Comparison of ENCODE assay signal across 28 cellular contexts in the genomic region with DNA sequence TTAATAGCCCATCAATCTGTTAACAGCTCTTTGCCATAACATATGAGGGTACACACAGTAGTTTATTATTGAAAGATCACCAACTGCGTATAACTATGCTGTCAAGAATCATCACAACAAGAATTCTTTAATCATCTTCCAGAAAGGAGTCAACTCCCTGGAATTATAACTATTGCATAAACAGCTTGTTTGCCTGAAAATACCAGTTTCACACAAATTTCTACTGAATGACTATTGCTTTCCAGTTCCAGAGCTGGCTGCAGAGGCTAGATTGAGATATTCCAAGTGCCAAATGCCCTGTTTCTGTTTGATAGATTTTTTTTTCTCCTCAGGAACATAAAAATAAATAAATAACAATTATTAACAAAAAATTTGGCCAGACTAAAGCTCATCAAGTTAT.
A peak's percentile ranks its signal among the peaks of the same experiment; 100 is the strongest.
DNase-seq lines count a peak whose midpoint lies in the region; ATAC-seq and TF ChIP-seq lines count a peak whose summit lies in the region.
"Had no signal": no experiment of that assay in that cellular context is flagged by ENCODE, and none has a peak within 500 bp of the region (broad histone marks: within the 10 kb centered on the region; RNA-seq: fewer than 3 reads in every experiment).

No MANE protein-coding gene starts in this region.

- H3K14ac ChIP-seq in IMR-90 (replicated peaks; ENCODE audit: low read depth, low read length): no peak overlapping the region

- no peak for TF ChIP-seq EP300 in suprapubic skin (IDR thresholded peaks at IDR 0.05)

- no peak overlapping the region for H3K9ac ChIP-seq in IMR-90 (ENCODE audit: low read depth, low read length)
- H3K9ac ChIP-seq: BLaER1 had no signal

- H3K27ac ChIP-seq in IMR-90 (ENCODE audit: insufficient read depth, low read length): no peak overlapping the region
- H3K27ac ChIP-seq in suprapubic skin: no peak overlapping the region
- H3K27ac ChIP-seq: BLaER1, HL-60 had no signal

- H3K36me3 ChIP-seq in IMR-90 (ENCODE audit: control insufficient read depth, insufficient read depth, low read length): no peaks in the 10 kb centered on the region
- H3K36me3 ChIP-seq in suprapubic skin: no peaks in the 10 kb centered on the region
- H3K36me3 ChIP-seq: BLaER1 had no signal

- WGBS in IMR-90 (ENCODE audit: extremely low coverage in 2 of 2, insufficient read length in 1 of 2), 2 experiments: no CpG with 5 or more reads among the region's 1 CpG
- WGBS in suprapubic skin: 53% methylated on average over 1 of the region's 1 CpG

- H4K20me1 ChIP-seq in IMR-90 (ENCODE audit: insufficient read depth, low read length): no peaks in the 10 kb centered on the region
- H4K20me1 ChIP-seq: BLaER1 had no signal

- no peaks in the 10 kb centered on the region for H3K79me1 ChIP-seq in IMR-90 (ENCODE audit: low read depth in 1 of 2, low read length in 2 of 2)

- no peak overlapping the region for H4K91ac ChIP-seq in IMR-90 (ENCODE audit: insufficient read depth, low read depth, low read length)

- no TSS peak for BruUV-seq in IMR-90 (replicated peaks; lab: Mats Ljungman, UMichigan)

- H4K5ac ChIP-seq in IMR-90 (ENCODE audit: low read depth, low read length): no peak overlapping the region

- H3K56ac ChIP-seq in IMR-90 (ENCODE audit: extremely low read depth, insufficient read depth, low read length): no peak overlapping the region

- peak; percentile 47 for DNase-seq in IMR-90
- peak; percentile 31 for DNase-seq in fibroblast of gingiva (ENCODE audit: low read depth)
- DNase-seq in myocyte (ENCODE audit: low read depth): peak; percentile 13
- DNase-seq in suprapubic skin (ENCODE audit: low spot score in 2 of 2): no peak
- DNase-seq: CD4-positive, alpha-beta T cell; COR-L47; DMS 273 treated with DMSO at 0.1 percent for 48 hours; DMS79 treated with DMSO at 0.1 percent for 48 hours; H7; HFFc6; KBM-7; NCI-H1092; NCI-H1436; NCI-H187 treated with DMSO at 0.1 percent for 48 hours; NCI-H2107; NCI-H2227 treated with DMSO at 0.1 percent for 48 hours; NCI-H510A treated with DMSO at 0.1 percent for 48 hours; NCI-H774; NK-92 treated with Interleukin-12 subunit alpha and Interleukin-12 subunit beta, amount 100 ng/mL, for 24 hours; SIG-M5 had no signal

- no peak overlapping the region for H2AFZ ChIP-seq in IMR-90 (replicated peaks; ENCODE audit: low read length, poor library complexity)

- TF ChIP-seq RAD21 in IMR-90 (IDR thresholded peaks at IDR 0.05; ENCODE audit: low read length): no peak

- ATAC-seq in IMR-90 (ENCODE audit: low read depth) (peak; percentile 73), GM18520 (IDR thresholded peaks at IDR 0.05; ENCODE audit: unreplicated experiment) (no peak), HG02981 (IDR thresholded peaks at IDR 0.05; ENCODE audit: unreplicated experiment) (no peak), HG03521 (IDR thresholded peaks at IDR 0.05; ENCODE audit: unreplicated experiment) (no peak)
- ATAC-seq: HepG2, Panc1, SK-N-SH treated with all-trans-retinoic acid at 6 μM for 48 hours had no signal

- TF ChIP-seq POLR2A in IMR-90 (IDR thresholded peaks at IDR 0.05; ENCODE audit: low read depth, low read length) (no peak), suprapubic skin (IDR thresholded peaks at IDR 0.05) (no peak)

- no peak overlapping the region for H2BK15ac ChIP-seq in IMR-90 (ENCODE audit: low read depth, low read length)

- no peak overlapping the region for H3K4me2 ChIP-seq in IMR-90 (ENCODE audit: low read depth, low read length)

- H3K27me3 ChIP-seq in IMR-90 (ENCODE audit: control insufficient read depth, insufficient read depth, low read length): no peaks in the 10 kb centered on the region
- no peaks in the 10 kb centered on the region for H3K27me3 ChIP-seq in suprapubic skin
- H3K27me3 ChIP-seq: BLaER1 had no signal

- no peak overlapping the region for H2BK20ac ChIP-seq in IMR-90 (ENCODE audit: low read depth, low read length)

- no peak overlapping the region for H3K4me3 ChIP-seq in IMR-90 (ENCODE audit: insufficient read depth, low read depth, low read length)
- H3K4me3 ChIP-seq in suprapubic skin: no peak overlapping the region
- H3K4me3 ChIP-seq: BLaER1 had no signal

- H3K23ac ChIP-seq in IMR-90 (ENCODE audit: low read depth, low read length): no peak overlapping the region

- no peak overlapping the region for H2AK9ac ChIP-seq in IMR-90 (replicated peaks; ENCODE audit: low read depth, low read length, poor library complexity)

- intact Hi-C loops in IMR-90 (cut with micrococcal nuclease): loop anchor here (10.0 kb wide), 1 partner anchor 440 kb away; a partner anchor contains a TSS

- CTCF ChIA-PET in IMR-90 (lab: Yijun Ruan, JAX): interaction anchor here (0.5 kb wide), 1 partner anchor 308 kb away, joined by 3 read pairs; no protein-coding TSS in a partner anchor

- no peak overlapping the region for H2BK5ac ChIP-seq in IMR-90 (ENCODE audit: low read depth, low read length, poor library complexity, severe bottlenecking)

- no peaks in the 10 kb centered on the region for H3K9me1 ChIP-seq in IMR-90 (ENCODE audit: insufficient read depth, low read length)

- H2BK120ac ChIP-seq in IMR-90 (ENCODE audit: low read depth, low read length): no peak overlapping the region

- TF ChIP-seq CTCF in IMR-90 (conservative IDR thresholded peaks at IDR 0.05; ENCODE audit: low read depth, low read length): no peak
- TF ChIP-seq CTCF in suprapubic skin (IDR thresholded peaks at IDR 0.05): no peak

- no peak overlapping the region for H3K4ac ChIP-seq in IMR-90 (ENCODE audit: low read depth, low read length)

- in situ Hi-C loops in IMR-90 (cut with MboI; ENCODE audit: low sequenced_read_pairs): no loop called here

- H3K18ac ChIP-seq in IMR-90 (ENCODE audit: low read depth, low read length): no peak overlapping the region

- H4K8ac ChIP-seq in IMR-90 (ENCODE audit: low read depth in 2 of 2, low read length in 2 of 2): no peak overlapping the region

- H3K9me3 ChIP-seq in IMR-90 (ENCODE audit: control insufficient read depth, insufficient read depth, low read length): no peaks in the 10 kb centered on the region
- peaks cover 4% of the 10 kb centered on the region for H3K9me3 ChIP-seq in suprapubic skin

- dilution Hi-C loops in IMR-90 (cut with HindIII; ENCODE audit: low sequenced_read_pairs, unreplicated experiment): no loop called here

- H2AK5ac ChIP-seq in IMR-90 (ENCODE audit: low read depth, low read length): no peak overlapping the region

- POLR2A ChIA-PET in IMR-90 (lab: Charles Lee; ENCODE audit: unreplicated experiment): no interaction called here

- H3K4me1 ChIP-seq in IMR-90 (ENCODE audit: control insufficient read depth, insufficient read depth, low read length) (no peaks in the 10 kb centered on the region; the same call in 1 of the 2 replicates), suprapubic skin (peaks cover 3% of the 10 kb centered on the region)

TF ChIP-seq in IMR-90, 13 proteins besides CTCF, POLR2A, EP300 and RAD21:
- TF ChIP-seq CEBPB (IDR thresholded peaks at IDR 0.05; ENCODE audit: low read depth, low read length) (0 out of 2 replicates have a peak, but pooled peaks have one; percentile 26), MXI1 (IDR thresholded peaks at IDR 0.05; ENCODE audit: borderline replicate concordance, low read depth, low read length) (no peak), CHD1 (IDR thresholded peaks at IDR 0.05; ENCODE audit: low read depth, low read length) (no peak), MAZ (IDR thresholded peaks at IDR 0.05; ENCODE audit: borderline replicate concordance, low read depth, low read length) (no peak), MAFK (IDR thresholded peaks at IDR 0.05; ENCODE audit: low read depth, low read length) (no peak), RCOR1 (IDR thresholded peaks at IDR 0.05; ENCODE audit: insufficient replicate concordance, low read length) (no peak)

Comparison
In these comparisons a context has a peak if more than half of its experiments do, and no peak if none do; other contexts are left out.
1. DNase-seq: peak in IMR-90 (single experiment), fibroblast of gingiva (single experiment) and myocyte (single experiment); none in suprapubic skin (0 of 2).